ENCODE assay signal across 8 cellular contexts in the genomic region with DNA sequence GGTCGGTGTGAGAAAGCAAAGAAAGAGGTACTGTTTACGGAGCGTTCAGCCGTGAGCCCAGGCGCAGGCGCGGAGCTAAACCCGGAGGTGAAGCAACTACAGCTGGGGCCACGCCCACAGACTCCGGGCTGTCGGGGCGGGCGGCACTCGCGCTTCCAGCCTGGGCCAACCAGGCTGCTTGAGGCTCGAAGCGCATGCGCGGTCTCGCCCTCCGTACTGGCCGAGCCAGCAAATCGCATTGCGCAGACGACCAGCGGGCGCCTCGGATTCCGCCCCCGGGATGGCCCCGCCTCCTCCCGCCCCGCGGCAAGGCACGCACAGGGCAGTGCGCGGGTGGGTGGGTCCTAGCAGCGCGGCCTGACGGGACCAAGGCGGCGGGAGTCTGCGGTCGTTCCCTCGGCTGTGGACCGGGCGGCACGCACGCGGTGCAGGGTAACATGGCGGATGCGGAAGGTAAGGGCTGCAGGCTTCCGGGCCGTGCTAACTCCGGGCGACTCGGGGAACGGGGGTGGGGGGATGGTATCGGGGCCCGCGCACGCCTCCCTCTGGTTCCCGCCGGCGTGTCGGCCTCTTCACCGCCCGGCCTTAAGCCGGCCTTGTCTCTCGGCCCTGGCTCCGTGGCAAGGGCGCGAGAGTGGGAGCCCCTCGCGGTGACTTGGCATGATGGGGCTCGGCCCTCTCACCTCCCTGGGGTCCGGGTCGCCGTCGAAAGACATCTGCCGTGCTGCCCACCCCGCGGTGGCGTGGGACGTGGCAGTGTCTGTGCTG. TPM values are rescaled to one million over a fixed set of nuclear protein-coding genes. Genes with fewer than 3 reads are reported as not detected.
DNase-seq lines count a peak whose midpoint lies in the region; ATAC-seq, FAIRE-seq and TF ChIP-seq lines count a peak whose summit lies in the region.

DKC1 (plus strand) TSS at position 336 of the 768 bp plus-strand sequence; CDS start at position 438, 102 bp downstream.

- H3K27me3 ChIP-seq in HAP-1 (ENCODE audit: low read depth) (no peaks in the 10 kb centered on the region), MM.1S (replicated peaks; ENCODE audit: insufficient read depth, low read length) (no peaks in the 10 kb centered on the region), foreskin keratinocyte (no peaks in the 10 kb centered on the region), neuron (ENCODE audit: insufficient read depth, low read length) (peaks cover 12% of the 10 kb centered on the region), subcutaneous abdominal adipose tissue (ENCODE audit: control insufficient read depth in 5 of 5, insufficient read depth in 4 of 5, low read length in 5 of 5) (peaks cover 0 to 6% (median 0%) of the 10 kb centered on the region in 5 donors)

- peak; percentile 96 for FAIRE-seq in G401.6 (lab: Jason Lieb, UNC)

- H3K4me3 ChIP-seq in HAP-1 (peak within 1 kb of the TSS; percentile 92), MM.1S (ENCODE audit: low read length) (peak within 1 kb of the TSS; percentile 88), neuron (ENCODE audit: low read length) (peak within 1 kb of the TSS; percentile 78), subcutaneous abdominal adipose tissue (ENCODE audit: low read depth in 1 of 5, low read length in 5 of 5) (peak within 1 kb of the TSS; percentile 57 to 82 (median 72))

- H3K4me2 ChIP-seq in MM.1S (ENCODE audit: low read depth, low read length), result peak within 1 kb of the TSS; percentile 72

- ATAC-seq in foreskin keratinocyte, result peak; percentile 92

- no peaks in the 10 kb centered on the region for H4K20me1 ChIP-seq in MM.1S (ENCODE audit: insufficient read depth, low read length)

- H3K36me3 ChIP-seq in HAP-1 (replicated peaks), result peaks cover 33% of the 10 kb centered on the region
- no peaks in the 10 kb centered on the region; the same call in 1 of the 2 replicates for H3K36me3 ChIP-seq in MM.1S (replicated peaks; ENCODE audit: insufficient read depth, low read length)
- peaks cover 20% of the 10 kb centered on the region for H3K36me3 ChIP-seq in neuron (ENCODE audit: insufficient read depth, low read length)
- H3K36me3 ChIP-seq in subcutaneous abdominal adipose tissue (ENCODE audit: control insufficient read depth in 5 of 5, insufficient read depth in 5 of 5, low read length in 5 of 5), result peaks cover 15 to 26% (median 16%) of the 10 kb centered on the region in 5 donors

- in situ Hi-C loops in HAP-1 (cut with MboI; ENCODE audit: low sequenced_read_pairs), result loop anchor here (25.0 kb wide), 2 partner anchors 300 to 375 kb away; partner anchors contain the start of genes BRCC3, CMC4, EMD and MTCP1

- peaks cover 5% of the 10 kb centered on the region; the same call in 1 of the 2 replicates for H3F3A ChIP-seq in MM.1S (ENCODE audit: insufficient read depth, low read length)

- peak; percentile 96 to 99 for DNase-seq in HAP-1 (ENCODE audit: low spot score in 2 of 2)
- DNase-seq in MM.1S, result peak; percentile 96
- DNase-seq in SIG-M5 (lab: John Stamatoyannopoulos, UW), result peak; percentile 65
- DNase-seq in activated gamma-delta T cell treated with Interleukin-2 at 50 U/mL for 16 hours, result peak; percentile 92
- DNase-seq in foreskin keratinocyte, result peak; percentile 80 to 87

- no peaks in the 10 kb centered on the region for H3K9me2 ChIP-seq in MM.1S (replicated peaks; ENCODE audit: insufficient read depth, low read length)

- H3K9me3 ChIP-seq in HAP-1 (no peaks in the 10 kb centered on the region), MM.1S (replicated peaks; ENCODE audit: insufficient read depth, low read length) (no peaks in the 10 kb centered on the region), neuron (ENCODE audit: low read length) (no peaks in the 10 kb centered on the region), subcutaneous abdominal adipose tissue (ENCODE audit: control insufficient read depth in 5 of 5, low read length in 5 of 5) (no peaks in the 10 kb centered on the region)

- TF ChIP-seq CTCF in MM.1S (IDR thresholded peaks at IDR 0.05; ENCODE audit: low read length) (no peak), foreskin keratinocyte (conservative IDR thresholded peaks at IDR 0.05) (peak; percentile 25)

- peaks cover 11% of the 10 kb centered on the region for H3K4me1 ChIP-seq in HAP-1
- H3K4me1 ChIP-seq in MM.1S (ENCODE audit: low read length), result no peaks in the 10 kb centered on the region
- no peaks in the 10 kb centered on the region for H3K4me1 ChIP-seq in foreskin keratinocyte
- no peaks in the 10 kb centered on the region for H3K4me1 ChIP-seq in neuron (ENCODE audit: insufficient read depth, low read length)
- H3K4me1 ChIP-seq in subcutaneous abdominal adipose tissue (ENCODE audit: control insufficient read depth in 5 of 5, insufficient read depth in 5 of 5, low read length in 5 of 5), result peaks cover 0 to 16% (median 14%) of the 10 kb centered on the region in 5 donors

- H3K9ac ChIP-seq in MM.1S (ENCODE audit: low read length), result peak within 1 kb of the TSS; percentile 86
- peak within 1 kb of the TSS; percentile 8 to 78 (median 74) for H3K9ac ChIP-seq in subcutaneous abdominal adipose tissue (ENCODE audit: low read length in 5 of 5)

- H3K27ac ChIP-seq in MM.1S (ENCODE audit: low read length) (peak within 1 kb of the TSS; percentile 71), foreskin keratinocyte (peak within 1 kb of the TSS; percentile 71), subcutaneous abdominal adipose tissue (ENCODE audit: low read depth, low read length) (peak within 1 kb of the TSS; percentile 56)

- peak within 1 kb of the TSS; percentile 64 for H2AFZ ChIP-seq in MM.1S (ENCODE audit: low read length)
- no peak within 1 kb of the TSS for H2AFZ ChIP-seq in neuron (ENCODE audit: low read depth, low read length)

- peaks cover 48% of the 10 kb centered on the region for H3K79me2 ChIP-seq in MM.1S (ENCODE audit: low read length)

RNA-seq across cellular contexts. Expression of gene DKC1, which starts in this region (rescaled TPM):
- 77.4 and 98.5 TPM in 2 replicates for total RNA-seq in foreskin keratinocyte
- 53.7 and 71.4 TPM in 2 replicates for polyA plus RNA-seq in foreskin keratinocyte

Comparison
In these comparisons a context has a peak if more than half of its experiments do, and no peak if none do; other contexts are left out.
1. Peak in every context shown above with its lines: DNase-seq, ATAC-seq, H3K4me3 ChIP-seq and H3K27ac ChIP-seq.